In genomic region chr3:181383760-181384159, GRCh38 we compare ENCODE assay signal across 24 cellular contexts.
DNase-seq lines count a peak whose midpoint lies in the region; ATAC-seq lines count a peak whose summit lies in the region.
"Had no signal": no experiment of that assay in that cellular context is flagged by ENCODE, and none has a peak within 500 bp of the region (broad histone marks: within the 10 kb centered on the region; RNA-seq: fewer than 3 reads in every experiment).

No MANE protein-coding gene starts in this region.

- peak overlapping the region; percentile 40; the same call in 1 of the 2 replicates for H3K4me3 ChIP-seq in iPS-20b (ENCODE audit: low read length)
- H3K4me3 ChIP-seq: left ventricle myocardium inferior, psoas muscle, skin epidermis, transverse colon had no signal

- no peak for ATAC-seq in HG03139 (IDR thresholded peaks at IDR 0.05; ENCODE audit: unreplicated experiment)
- ATAC-seq in HG03432 (IDR thresholded peaks at IDR 0.05; ENCODE audit: unreplicated experiment) = no peak
- no peak for ATAC-seq in HG03175 (IDR thresholded peaks at IDR 0.05; ENCODE audit: unreplicated experiment)
- ATAC-seq: activated CD8-positive, alpha-beta memory T cell treated with anti-CD3 and anti-CD28 coated beads, Interleukin-2, amount 10 ng/mL, durations not matched to agents 7 days and 5 days; activated T-helper 17 cell treated with anti-CD3 and anti-CD28 coated beads, Interleukin-2, amount 50 U/mL, for 72 hours; HCT116; psoas muscle; stimulated activated naive CD8-positive, alpha-beta T cell treated with anti-CD3 and anti-CD28 coated beads, Interleukin-15, Interleukin-2, amounts not matched to agents 100 U/mL and 50 U/mL, for 24 hours had no signal

- in situ Hi-C loops in G401 (cut with HindIII; ENCODE audit: low sequenced_read_pairs) = no loop called here

- H3K4me1 ChIP-seq in iPS-20b (ENCODE audit: insufficient read depth, low read length) = peaks cover 17% of the 10 kb centered on the region
- H3K4me1 ChIP-seq: left ventricle myocardium inferior, psoas muscle, transverse colon had no signal

- H3K9ac ChIP-seq in iPS-20b (ENCODE audit: low read depth, low read length) = no peak overlapping the region

- no peaks in the 10 kb centered on the region for H3K27me3 ChIP-seq in iPS-20b (ENCODE audit: insufficient read depth, low read length)
- H3K27me3 ChIP-seq: transverse colon had no signal

- no peaks in the 10 kb centered on the region for H3K36me3 ChIP-seq in iPS-20b (ENCODE audit: insufficient read depth, low read depth, low read length)
- H3K36me3 ChIP-seq: left ventricle myocardium inferior, transverse colon had no signal

- DNase-seq in G401 (ENCODE audit: low spot score) (peak; percentile 10), NAMALWA (ENCODE audit: low spot score) (peak; percentile 9), RPMI7951 (ENCODE audit: low read depth) (peak; percentile 13), DMS153 (lab: John Stamatoyannopoulos, UW) (no peak)
- DNase-seq: activated CD4-positive, alpha-beta T cell treated with anti-CD3 and anti-CD28 coated beads for 48 hours; activated CD8-positive, alpha-beta memory T cell treated with anti-CD3 and anti-CD28 coated beads, Interleukin-2, amount 10 ng/mL, durations not matched to agents 7 days and 5 days; CD4-positive, alpha-beta memory T cell; DMS79 treated with DMSO at 0.1 percent for 48 hours; endodermal cell; left ventricle myocardium inferior; NCI-H1930; NCI-H526; psoas muscle; SHP77; stimulated activated naive CD8-positive, alpha-beta T cell treated with anti-CD3 and anti-CD28 coated beads, Interleukin-15, Interleukin-2, amounts not matched to agents 100 U/mL and 50 U/mL, for 24 hours; T-helper 1 cell; transverse colon had no signal

- no peaks in the 10 kb centered on the region for H3K9me3 ChIP-seq in iPS-20b (ENCODE audit: insufficient read depth, low read depth, low read length)
- H3K9me3 ChIP-seq: psoas muscle, transverse colon had no signal

- H3K27ac ChIP-seq in iPS-20b (ENCODE audit: low read length) = peak overlapping the region; percentile 60
- H3K27ac ChIP-seq: left ventricle myocardium inferior, psoas muscle, skin epidermis, transverse colon had no signal
